Comparison of ENCODE assay signal across 10 cellular contexts in genomic region chr12:57166971-57167371, GRCh38. TPM values are rescaled to one million over a fixed set of nuclear protein-coding genes. Genes with fewer than 3 reads are reported as not detected.
A peak's percentile ranks its signal among the peaks of the same experiment; 100 is the strongest.
DNase-seq lines count a peak whose midpoint lies in the region; ATAC-seq and TF ChIP-seq lines count a peak whose summit lies in the region.
"Had no signal": no experiment of that assay in that cellular context is flagged by ENCODE, and none has a peak within 500 bp of the region (broad histone marks: within the 10 kb centered on the region; RNA-seq: fewer than 3 reads in every experiment).

No MANE protein-coding gene starts in this region.

- in situ Hi-C loops in G401 (cut with HindIII; ENCODE audit: low sequenced_read_pairs): no loop called here

- H3K27me3 ChIP-seq in kidney epithelial cell (ENCODE audit: control insufficient read depth, insufficient read depth, low read length): no peaks in the 10 kb centered on the region

- no peaks in the 10 kb centered on the region for H3K36me3 Mint-ChIP-seq in activated naive CD4-positive, alpha-beta T cell treated with anti-CD3 and anti-CD28 coated beads for 36 hours (ENCODE audit: low read depth)
- no peaks in the 10 kb centered on the region for H3K36me3 Mint-ChIP-seq in activated naive CD4-positive, alpha-beta T cell treated with anti-CD3 and anti-CD28 coated beads, Interleukin-2, amount 10 ng/mL, durations not matched to agents 7 days and 5 days
- H3K36me3 Mint-ChIP-seq in activated T-helper 17 cell treated with anti-CD3 and anti-CD28 coated beads, Interleukin-2, amount 50 U/mL, for 72 hours (ENCODE audit: low read depth): no peaks in the 10 kb centered on the region
- H3K36me3 Mint-ChIP-seq in type B pancreatic cell: peaks cover 34% of the 10 kb centered on the region

- ATAC-seq in activated T-helper 17 cell treated with anti-CD3 and anti-CD28 coated beads, Interleukin-2, amount 50 U/mL, for 72 hours (replicated peaks): peak; percentile 98
- no peak for ATAC-seq in HG03565 (IDR thresholded peaks at IDR 0.05; ENCODE audit: unreplicated experiment)

- peaks cover 13% of the 10 kb centered on the region for H3K4me1 Mint-ChIP-seq in activated naive CD4-positive, alpha-beta T cell treated with anti-CD3 and anti-CD28 coated beads for 36 hours (ENCODE audit: low read depth)
- no peaks in the 10 kb centered on the region for H3K4me1 Mint-ChIP-seq in activated naive CD4-positive, alpha-beta T cell treated with anti-CD3 and anti-CD28 coated beads, Interleukin-2, amount 10 ng/mL, durations not matched to agents 7 days and 5 days
- H3K4me1 Mint-ChIP-seq in activated T-helper 17 cell treated with anti-CD3 and anti-CD28 coated beads, Interleukin-2, amount 50 U/mL, for 72 hours: peaks cover 8% of the 10 kb centered on the region
- peaks cover 10% of the 10 kb centered on the region for H3K4me1 Mint-ChIP-seq in type B pancreatic cell (ENCODE audit: unreplicated experiment)

- H3K36me3 ChIP-seq in kidney epithelial cell (ENCODE audit: control insufficient read depth, insufficient read depth, low read length): peaks cover 3% of the 10 kb centered on the region

- TF ChIP-seq CTCF in kidney epithelial cell (IDR thresholded peaks at IDR 0.05; ENCODE audit: insufficient read depth, low read length, poor library complexity, severe bottlenecking) (no peak), type B pancreatic cell (conservative IDR thresholded peaks at IDR 0.05) (no peak)

- intact Hi-C loops in activated naive CD4-positive, alpha-beta T cell treated with anti-CD3 and anti-CD28 coated beads for 36 hours (cut with micrococcal nuclease): loop anchor here (1.0 kb wide), 1 partner anchor 40 kb away; no protein-coding TSS in a partner anchor

- H3K27me3 Mint-ChIP-seq in activated naive CD4-positive, alpha-beta T cell treated with anti-CD3 and anti-CD28 coated beads for 36 hours (ENCODE audit: low read depth): no peaks in the 10 kb centered on the region
- H3K27me3 Mint-ChIP-seq in activated naive CD4-positive, alpha-beta T cell treated with anti-CD3 and anti-CD28 coated beads, Interleukin-2, amount 10 ng/mL, durations not matched to agents 7 days and 5 days: peaks cover 4% of the 10 kb centered on the region
- H3K27me3 Mint-ChIP-seq in activated T-helper 17 cell treated with anti-CD3 and anti-CD28 coated beads, Interleukin-2, amount 50 U/mL, for 72 hours: no peaks in the 10 kb centered on the region
- no peaks in the 10 kb centered on the region for H3K27me3 Mint-ChIP-seq in type B pancreatic cell

- CTCF ChIA-PET in activated naive CD4-positive, alpha-beta T cell treated with anti-CD3 and anti-CD28 coated beads for 36 hours (lab: Charles Lee): interaction anchor here (11.5 kb wide), 1 partner anchor 42 kb away, joined by 252 read pairs; the partner anchor contains the start of gene LRP1
- CTCF ChIA-PET in activated naive CD4-positive, alpha-beta T cell treated with anti-CD3 and anti-CD28 coated beads, Interleukin-2, amount 10 ng/mL, durations not matched to agents 7 days and 5 days (lab: Charles Lee): interaction anchor here (1.1 to 2.4 kb wide), 3 partner anchors 9 to 43 kb away, joined by 3 to 7 read pairs (median 3); no protein-coding TSS in a partner anchor

- no peak overlapping the region for H3K4me3 ChIP-seq in kidney epithelial cell (ENCODE audit: low read depth, low read length)

- no peaks in the 10 kb centered on the region for H3K9me3 Mint-ChIP-seq in activated naive CD4-positive, alpha-beta T cell treated with anti-CD3 and anti-CD28 coated beads for 36 hours
- H3K9me3 Mint-ChIP-seq in activated naive CD4-positive, alpha-beta T cell treated with anti-CD3 and anti-CD28 coated beads, Interleukin-2, amount 10 ng/mL, durations not matched to agents 7 days and 5 days: no peaks in the 10 kb centered on the region
- H3K9me3 Mint-ChIP-seq in activated T-helper 17 cell treated with anti-CD3 and anti-CD28 coated beads, Interleukin-2, amount 50 U/mL, for 72 hours: no peaks in the 10 kb centered on the region
- H3K9me3 Mint-ChIP-seq in type B pancreatic cell: no peaks in the 10 kb centered on the region
- H3K9me3 Mint-ChIP-seq: mesothelial cell of epicardium had no signal

- H3K27ac Mint-ChIP-seq in activated naive CD4-positive, alpha-beta T cell treated with anti-CD3 and anti-CD28 coated beads for 36 hours: peak overlapping the region; percentile 62
- no peak overlapping the region for H3K27ac Mint-ChIP-seq in activated naive CD4-positive, alpha-beta T cell treated with anti-CD3 and anti-CD28 coated beads, Interleukin-2, amount 10 ng/mL, durations not matched to agents 7 days and 5 days
- peak overlapping the region; percentile 61 for H3K27ac Mint-ChIP-seq in activated T-helper 17 cell treated with anti-CD3 and anti-CD28 coated beads, Interleukin-2, amount 50 U/mL, for 72 hours
- peak overlapping the region; percentile 36 for H3K27ac Mint-ChIP-seq in type B pancreatic cell
- H3K27ac Mint-ChIP-seq: mesothelial cell of epicardium had no signal

- no peak overlapping the region for H3K4me3 Mint-ChIP-seq in activated naive CD4-positive, alpha-beta T cell treated with anti-CD3 and anti-CD28 coated beads for 36 hours
- H3K4me3 Mint-ChIP-seq in activated naive CD4-positive, alpha-beta T cell treated with anti-CD3 and anti-CD28 coated beads, Interleukin-2, amount 10 ng/mL, durations not matched to agents 7 days and 5 days: no peak overlapping the region
- peak overlapping the region; percentile 27 for H3K4me3 Mint-ChIP-seq in activated T-helper 17 cell treated with anti-CD3 and anti-CD28 coated beads, Interleukin-2, amount 50 U/mL, for 72 hours
- no peak overlapping the region for H3K4me3 Mint-ChIP-seq in type B pancreatic cell
- H3K4me3 Mint-ChIP-seq: mesothelial cell of epicardium had no signal

- DNase-seq in activated naive CD4-positive, alpha-beta T cell treated with anti-CD3 and anti-CD28 coated beads for 36 hours: peak; percentile 85
- no peak for DNase-seq in activated naive CD4-positive, alpha-beta T cell treated with anti-CD3 and anti-CD28 coated beads, Interleukin-2, amount 10 ng/mL, durations not matched to agents 7 days and 5 days
- DNase-seq in kidney epithelial cell (ENCODE audit: low read depth) (peak; percentile 72), type B pancreatic cell (ENCODE audit: extremely low spot score, unreplicated experiment) (no peak), G401 (ENCODE audit: low spot score) (no peak)
- no peak for DNase-seq in central memory CD4-positive, alpha-beta T cell
- DNase-seq: NCI-H1930 had no signal

RNA-seq across cellular contexts. Expression of gene LRP1-AS, which starts 19.6 kb away (rescaled TPM):
- total RNA-seq in activated naive CD4-positive, alpha-beta T cell treated with anti-CD3 and anti-CD28 coated beads for 36 hours: not detected
- not detected for total RNA-seq in activated T-helper 17 cell treated with anti-CD3 and anti-CD28 coated beads, Interleukin-2, amount 50 U/mL, for 72 hours
- not detected in 2 replicates for total RNA-seq in kidney epithelial cell
- total RNA-seq in type B pancreatic cell (ENCODE audit: low replicate concordance): not detected in 2 replicates
- not detected in 2 replicates for total RNA-seq in G401 (2014; rRNA removed; shearing (Covaris generic))
- total RNA-seq: mesothelial cell of epicardium had no signal

RNA-seq across cellular contexts. Expression of gene LRP1, which starts 38.7 kb away (rescaled TPM):
- total RNA-seq in activated naive CD4-positive, alpha-beta T cell treated with anti-CD3 and anti-CD28 coated beads for 36 hours: 1 to 10 TPM; 1.0 to 1.5 TPM
- 10 to 100 TPM in 1 of 2 donors, 1 to 10 TPM in 1; 2.4 to 20.2 TPM for total RNA-seq in activated T-helper 17 cell treated with anti-CD3 and anti-CD28 coated beads, Interleukin-2, amount 50 U/mL, for 72 hours
- 40.2 and 53.6 TPM in 2 replicates for total RNA-seq in kidney epithelial cell
- total RNA-seq in type B pancreatic cell (ENCODE audit: low replicate concordance): 96.4 and 138 TPM in 2 replicates
- total RNA-seq in G401 (2014; rRNA removed; shearing (Covaris generic)): 19.3 and 25.1 TPM in 2 replicates

RNA-seq across cellular contexts. Expression of gene NXPH4, which starts 49.6 kb away (rescaled TPM):
- under 1 TPM; 0.25 to 0.79 TPM for total RNA-seq in activated naive CD4-positive, alpha-beta T cell treated with anti-CD3 and anti-CD28 coated beads for 36 hours
- 1 to 10 TPM in 1 of 2 donors, under 1 TPM in 1; 0.34 to 1.4 TPM for total RNA-seq in activated T-helper 17 cell treated with anti-CD3 and anti-CD28 coated beads, Interleukin-2, amount 50 U/mL, for 72 hours
- total RNA-seq in kidney epithelial cell: 3.1 and 5.9 TPM in 2 replicates
- 15.1 and 45.5 TPM in 2 replicates for total RNA-seq in type B pancreatic cell (ENCODE audit: low replicate concordance)
- total RNA-seq in G401 (2014; rRNA removed; shearing (Covaris generic)): 0.49 TPM in 1 of 2 replicates, not detected in the other

RNA-seq across cellular contexts. Expression of gene STAT6, which starts 55.8 kb away (rescaled TPM):
- 100 to 1,000 TPM; 188 to 193 TPM for total RNA-seq in activated naive CD4-positive, alpha-beta T cell treated with anti-CD3 and anti-CD28 coated beads for 36 hours
- 100 to 1,000 TPM; 177 to 332 TPM for total RNA-seq in activated T-helper 17 cell treated with anti-CD3 and anti-CD28 coated beads, Interleukin-2, amount 50 U/mL, for 72 hours
- total RNA-seq in kidney epithelial cell: 66.4 and 67.8 TPM in 2 replicates
- total RNA-seq in type B pancreatic cell (ENCODE audit: low replicate concordance): 83.4 and 167 TPM in 2 replicates
- total RNA-seq in G401 (2014; rRNA removed; shearing (Covaris generic)): 62.6 and 64.9 TPM in 2 replicates

Comparison
In these comparisons a context has a peak if more than half of its experiments do, and no peak if none do; other contexts are left out.
1. DNase-seq: peak in activated naive CD4-positive, alpha-beta T cell treated with anti-CD3 and anti-CD28 coated beads for 36 hours (single experiment) and kidney epithelial cell (single experiment); none in activated naive CD4-positive, alpha-beta T cell treated with anti-CD3 and anti-CD28 coated beads, Interleukin-2, amount 10 ng/mL, durations not matched to agents 7 days and 5 days (single experiment), type B pancreatic cell (single experiment), G401 (single experiment) and central memory CD4-positive, alpha-beta T cell (single experiment).